ENCODE assay signal across 1 cellular context in the genomic region with DNA sequence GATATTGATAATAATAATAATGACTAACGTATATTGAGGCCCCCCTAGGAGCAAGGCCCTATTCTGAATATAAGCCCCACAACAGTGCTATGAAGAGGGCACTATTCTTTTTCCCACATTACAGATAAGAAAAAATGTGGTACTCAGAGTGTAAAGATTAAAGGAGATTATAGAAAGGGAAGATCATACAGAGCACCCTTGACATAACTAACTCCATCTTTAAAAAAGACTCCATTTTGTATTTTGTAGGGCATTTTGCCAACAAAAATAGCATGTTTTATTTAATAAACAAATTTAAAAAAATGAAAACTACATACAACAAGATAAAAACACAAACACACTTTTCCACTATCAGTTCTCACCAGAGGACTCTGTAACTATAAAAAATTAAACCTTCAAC.
TF ChIP-seq lines count a peak whose summit lies in the region.

No MANE protein-coding gene starts in this region.

TF ChIP-seq in SK-N-SH treated with all-trans-retinoic acid at 6 μM for 48 hours, 23 proteins besides CTCF, POLR2A, EP300 and RAD21 (continued from another document):
- TF ChIP-seq OSR1 (CRISPR knock-in tag; IDR thresholded peaks at IDR 0.05) (no peak), ZNF8 (CRISPR knock-in tag; IDR thresholded peaks at IDR 0.05) (no peak)
